In genomic region chr17:80328620-80329380, GRCh38 we compare ENCODE assay signal across 21 cellular contexts.
A peak's percentile ranks its signal among the peaks of the same experiment; 100 is the strongest.
DNase-seq lines count a peak whose midpoint lies in the region; ATAC-seq, FAIRE-seq and TF ChIP-seq lines count a peak whose summit lies in the region.
"Had no signal": no experiment of that assay in that cellular context is flagged by ENCODE, and none has a peak within 500 bp of the region (broad histone marks: within the 10 kb centered on the region; RNA-seq: fewer than 3 reads in every experiment).

No MANE protein-coding gene starts in this region.

- no peaks in the 10 kb centered on the region for H4K20me1 ChIP-seq in IMR-90 (ENCODE audit: insufficient read depth, low read length)

- no peak overlapping the region for H3K4me2 ChIP-seq in IMR-90 (ENCODE audit: low read depth, low read length)
- H3K4me2 ChIP-seq: A549, hepatocyte had no signal

- H2BK15ac ChIP-seq in IMR-90 (ENCODE audit: low read depth, low read length) = no peak overlapping the region

- intact Hi-C loops in activated CD4-positive, alpha-beta T cell treated with anti-CD3 and anti-CD28 coated beads for 36 hours (cut with DNase I, micrococcal nuclease) = no loop called here
- intact Hi-C loops in IMR-90 (cut with micrococcal nuclease) = no loop called here

- no peak overlapping the region for H3K27ac ChIP-seq in IMR-90 (ENCODE audit: insufficient read depth, low read length)
- H3K27ac ChIP-seq: A549, C4-2B, cardiac muscle cell, hepatocyte had no signal

- peaks cover 2 to 3% of the 10 kb centered on the region in 2 experiments; a peak in 1 of 4 replicates for H3K79me1 ChIP-seq in IMR-90 (ENCODE audit: low read depth in 1 of 2, low read length in 2 of 2)

- H3K9me1 ChIP-seq in IMR-90 (ENCODE audit: insufficient read depth, low read length) = no peaks in the 10 kb centered on the region; the same call in 1 of the 2 replicates

- POLR2A ChIA-PET in activated CD4-positive, alpha-beta T cell treated with anti-CD3 and anti-CD28 coated beads for 36 hours (lab: Charles Lee) = no interaction called here
- POLR2A ChIA-PET in IMR-90 (lab: Charles Lee; ENCODE audit: unreplicated experiment) = no interaction called here
- POLR2A ChIA-PET in activated naive CD8-positive, alpha-beta T cell treated with anti-CD3 and anti-CD28 coated beads, Interleukin-2, amount 10 ng/mL, durations not matched to agents 7 days and 5 days (lab: Charles Lee) = no interaction called here

- no TSS peak for BruUV-seq in IMR-90 (replicated peaks; lab: Mats Ljungman, UMichigan)

- FAIRE-seq in frontal cortex (lab: Jason Lieb, UNC) (no peak), GM19239 (lab: Jason Lieb, UNC) (no peak)

- H3K36me3 Mint-ChIP-seq in activated CD4-positive, alpha-beta T cell treated with anti-CD3 and anti-CD28 coated beads for 36 hours (ENCODE audit: low read depth) = peaks cover 84% of the 10 kb centered on the region
- H3K36me3 Mint-ChIP-seq in activated naive CD8-positive, alpha-beta T cell treated with anti-CD3 and anti-CD28 coated beads, Interleukin-2, amount 10 ng/mL, durations not matched to agents 7 days and 5 days = peaks cover 73% of the 10 kb centered on the region
- H3K36me3 Mint-ChIP-seq in nephron progenitor cell (ENCODE audit: low read depth) = peaks cover 68% of the 10 kb centered on the region

- H3K27me3 Mint-ChIP-seq in activated CD4-positive, alpha-beta T cell treated with anti-CD3 and anti-CD28 coated beads for 36 hours = no peaks in the 10 kb centered on the region
- no peaks in the 10 kb centered on the region for H3K27me3 Mint-ChIP-seq in activated naive CD8-positive, alpha-beta T cell treated with anti-CD3 and anti-CD28 coated beads, Interleukin-2, amount 10 ng/mL, durations not matched to agents 7 days and 5 days
- H3K27me3 Mint-ChIP-seq in nephron progenitor cell (ENCODE audit: low read depth, poor library complexity) = no peaks in the 10 kb centered on the region
- H3K27me3 Mint-ChIP-seq: effector memory CD8-positive, alpha-beta T cell; stimulated activated memory B cell treated with anti-CD40 and anti-IgM and Interleukin-4, amounts not matched to agents 10 μg/mL and 1 μg/mL and 100 μg/mL, for 72 hours had no signal

- in situ Hi-C loops in IMR-90 (cut with MboI; ENCODE audit: low sequenced_read_pairs) = no loop called here

- H4K91ac ChIP-seq in IMR-90 (ENCODE audit: insufficient read depth, low read depth, low read length) = no peak overlapping the region

- no peak overlapping the region for H2AFZ ChIP-seq in IMR-90 (replicated peaks; ENCODE audit: low read length, poor library complexity)
- H2AFZ ChIP-seq: hepatocyte had no signal

- no peak overlapping the region for H3K14ac ChIP-seq in IMR-90 (replicated peaks; ENCODE audit: low read depth, low read length)

- no peak overlapping the region for H3K18ac ChIP-seq in IMR-90 (ENCODE audit: low read depth, low read length)

- H3K23ac ChIP-seq in IMR-90 (ENCODE audit: low read depth, low read length) = no peak overlapping the region

- no peak overlapping the region for H2BK20ac ChIP-seq in IMR-90 (ENCODE audit: low read depth, low read length)

- peak; percentile 43 for ATAC-seq in activated CD4-positive, alpha-beta T cell treated with anti-CD3 and anti-CD28 coated beads for 36 hours
- no peak for ATAC-seq in IMR-90 (ENCODE audit: low read depth)
- ATAC-seq in activated naive CD8-positive, alpha-beta T cell treated with anti-CD3 and anti-CD28 coated beads, Interleukin-2, amount 10 ng/mL, durations not matched to agents 7 days and 5 days (ENCODE audit: low read depth) = no peak
- ATAC-seq: A549; effector memory CD8-positive, alpha-beta T cell; Panc1; stimulated activated memory B cell treated with anti-CD40 and anti-IgM and Interleukin-4, amounts not matched to agents 10 μg/mL and 1 μg/mL and 100 μg/mL, for 72 hours had no signal

- dilution Hi-C loops in IMR-90 (cut with HindIII; ENCODE audit: low sequenced_read_pairs, unreplicated experiment) = no loop called here

- H4K8ac ChIP-seq in IMR-90 (ENCODE audit: low read depth in 2 of 2, low read length in 2 of 2) = no peak overlapping the region

- no peak overlapping the region for H3K4me3 Mint-ChIP-seq in activated CD4-positive, alpha-beta T cell treated with anti-CD3 and anti-CD28 coated beads for 36 hours
- no peak overlapping the region for H3K4me3 Mint-ChIP-seq in activated naive CD8-positive, alpha-beta T cell treated with anti-CD3 and anti-CD28 coated beads, Interleukin-2, amount 10 ng/mL, durations not matched to agents 7 days and 5 days
- H3K4me3 Mint-ChIP-seq in nephron progenitor cell = no peak overlapping the region
- H3K4me3 Mint-ChIP-seq: effector memory CD8-positive, alpha-beta T cell; stimulated activated memory B cell treated with anti-CD40 and anti-IgM and Interleukin-4, amounts not matched to agents 10 μg/mL and 1 μg/mL and 100 μg/mL, for 72 hours had no signal

- TF ChIP-seq RAD21 in IMR-90 (IDR thresholded peaks at IDR 0.05; ENCODE audit: low read length) = no peak

- 79% methylated on average over 4 of the region's 22 CpGs; no CpG with 5 or more reads in 1 of the 2 experiments for WGBS in IMR-90 (ENCODE audit: extremely low coverage in 2 of 2, insufficient read length in 1 of 2), 2 experiments

- no peak overlapping the region for H3K4me3 ChIP-seq in IMR-90 (ENCODE audit: insufficient read depth, low read depth, low read length)
- H3K4me3 ChIP-seq: A549, cardiac muscle cell, hepatocyte had no signal

- H3K9me3 Mint-ChIP-seq in activated CD4-positive, alpha-beta T cell treated with anti-CD3 and anti-CD28 coated beads for 36 hours (ENCODE audit: low read depth) = no peaks in the 10 kb centered on the region
- no peaks in the 10 kb centered on the region for H3K9me3 Mint-ChIP-seq in activated naive CD8-positive, alpha-beta T cell treated with anti-CD3 and anti-CD28 coated beads, Interleukin-2, amount 10 ng/mL, durations not matched to agents 7 days and 5 days
- peaks cover 3% of the 10 kb centered on the region for H3K9me3 Mint-ChIP-seq in nephron progenitor cell
- H3K9me3 Mint-ChIP-seq: effector memory CD8-positive, alpha-beta T cell; stimulated activated memory B cell treated with anti-CD40 and anti-IgM and Interleukin-4, amounts not matched to agents 10 μg/mL and 1 μg/mL and 100 μg/mL, for 72 hours had no signal

- peaks cover 60% of the 10 kb centered on the region for H3K36me3 ChIP-seq in IMR-90 (ENCODE audit: control insufficient read depth, insufficient read depth, low read length)

- TF ChIP-seq CTCF in IMR-90 (conservative IDR thresholded peaks at IDR 0.05; ENCODE audit: low read depth, low read length) = no peak
- TF ChIP-seq CTCF in nephron progenitor cell (IDR thresholded peaks at IDR 0.05) = no peak

- no peak overlapping the region for H2BK5ac ChIP-seq in IMR-90 (ENCODE audit: low read depth, low read length, poor library complexity, severe bottlenecking)

- H3K4me1 Mint-ChIP-seq in activated CD4-positive, alpha-beta T cell treated with anti-CD3 and anti-CD28 coated beads for 36 hours = peaks cover 7% of the 10 kb centered on the region
- H3K4me1 Mint-ChIP-seq in activated naive CD8-positive, alpha-beta T cell treated with anti-CD3 and anti-CD28 coated beads, Interleukin-2, amount 10 ng/mL, durations not matched to agents 7 days and 5 days = peaks cover 14% of the 10 kb centered on the region
- H3K4me1 Mint-ChIP-seq in nephron progenitor cell = peaks cover 17% of the 10 kb centered on the region
- H3K4me1 Mint-ChIP-seq: stimulated activated memory B cell treated with anti-CD40 and anti-IgM and Interleukin-4, amounts not matched to agents 10 μg/mL and 1 μg/mL and 100 μg/mL, for 72 hours had no signal

- no peak for DNase-seq in activated CD4-positive, alpha-beta T cell treated with anti-CD3 and anti-CD28 coated beads for 36 hours
- DNase-seq in activated CD4-positive, alpha-beta T cell treated with anti-CD3 and anti-CD28 coated beads, Interleukin-2, amount 50 U/mL, for 4 hours = no peak
- DNase-seq in IMR-90 (no peak), nephron progenitor cell (no peak), frontal cortex (ENCODE audit: low spot score in 2 of 2) (no peak), GM19239 (ENCODE audit: insufficient read length, low spot score) (no peak)
- no peak for DNase-seq in activated naive CD8-positive, alpha-beta T cell treated with anti-CD3 and anti-CD28 coated beads, Interleukin-2, amount 10 ng/mL, durations not matched to agents 7 days and 5 days
- DNase-seq in stimulated activated naive CD4-positive, alpha-beta T cell (lab: John Stamatoyannopoulos, UW) = no peak
- DNase-seq: DMS79; effector memory CD8-positive, alpha-beta T cell; KG1; mesenchymal stem cell; NCI-H1105 treated with DMSO at 0.1 percent for 48 hours; NCI-H2171 treated with DMSO at 0.1 percent for 48 hours; trophoblast cell had no signal

- CTCF ChIA-PET in activated CD4-positive, alpha-beta T cell treated with anti-CD3 and anti-CD28 coated beads for 36 hours (lab: Charles Lee) = no interaction called here
- CTCF ChIA-PET in IMR-90 (lab: Yijun Ruan, JAX) = no interaction called here

- TF ChIP-seq POLR2A in IMR-90 (IDR thresholded peaks at IDR 0.05; ENCODE audit: low read depth, low read length) = no peak

- no peak overlapping the region for H2AK5ac ChIP-seq in IMR-90 (ENCODE audit: low read depth, low read length)

- no peaks in the 10 kb centered on the region for H3K4me1 ChIP-seq in IMR-90 (ENCODE audit: control insufficient read depth, insufficient read depth, low read length)
- H3K4me1 ChIP-seq: A549 had no signal

- H4K5ac ChIP-seq in IMR-90 (ENCODE audit: low read depth, low read length) = no peak overlapping the region

- no peaks in the 10 kb centered on the region for H3K27me3 ChIP-seq in IMR-90 (ENCODE audit: control insufficient read depth, insufficient read depth, low read length)
- H3K27me3 ChIP-seq: cardiac muscle cell, hepatocyte had no signal

- no peak overlapping the region for H3K4ac ChIP-seq in IMR-90 (ENCODE audit: low read depth, low read length)

- no peak overlapping the region for H2BK120ac ChIP-seq in IMR-90 (ENCODE audit: low read depth, low read length)

- H3K56ac ChIP-seq in IMR-90 (ENCODE audit: extremely low read depth, insufficient read depth, low read length) = no peak overlapping the region

- H3K9me3 ChIP-seq in IMR-90 (ENCODE audit: control insufficient read depth, insufficient read depth, low read length) = no peaks in the 10 kb centered on the region
- H3K9me3 ChIP-seq: A549 had no signal

- H3K9ac ChIP-seq in IMR-90 (ENCODE audit: low read depth, low read length) = no peak overlapping the region

- no peak overlapping the region for H2AK9ac ChIP-seq in IMR-90 (replicated peaks; ENCODE audit: low read depth, low read length, poor library complexity)

- peak overlapping the region; percentile 69 for H3K27ac Mint-ChIP-seq in activated CD4-positive, alpha-beta T cell treated with anti-CD3 and anti-CD28 coated beads for 36 hours
- peak overlapping the region; percentile 66 for H3K27ac Mint-ChIP-seq in activated naive CD8-positive, alpha-beta T cell treated with anti-CD3 and anti-CD28 coated beads, Interleukin-2, amount 10 ng/mL, durations not matched to agents 7 days and 5 days
- peak overlapping the region; percentile 55 for H3K27ac Mint-ChIP-seq in nephron progenitor cell
- H3K27ac Mint-ChIP-seq: stimulated activated memory B cell treated with anti-CD40 and anti-IgM and Interleukin-4, amounts not matched to agents 10 μg/mL and 1 μg/mL and 100 μg/mL, for 72 hours had no signal

TF ChIP-seq in IMR-90, 13 proteins besides CTCF, POLR2A, EP300 and RAD21 (continues in another document):
- no peak for TF ChIP-seq MXI1 (IDR thresholded peaks at IDR 0.05; ENCODE audit: borderline replicate concordance, low read depth, low read length)
- TF ChIP-seq FOS (IDR thresholded peaks at IDR 0.05; ENCODE audit: low read depth, low read length) = no peak
